ENCODE assay signal across 8 cellular contexts in the genomic region with DNA sequence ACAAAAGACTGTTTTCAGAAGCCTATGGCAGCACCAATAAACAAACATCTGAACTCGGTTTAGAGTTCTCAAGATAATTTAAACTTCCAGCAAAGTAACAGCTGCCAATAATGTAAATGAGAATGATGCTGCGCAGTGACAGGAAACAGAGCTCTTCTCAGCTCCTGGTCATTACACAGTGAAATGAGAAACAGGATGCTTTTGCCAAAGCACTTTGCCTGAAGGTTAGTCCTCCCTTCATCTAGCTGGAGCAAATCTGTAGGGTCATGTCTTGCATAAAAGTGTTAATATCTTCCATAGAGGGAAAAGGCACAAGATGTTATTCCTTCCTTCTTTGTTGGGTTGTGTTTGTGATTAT.
DNase-seq lines count a peak whose midpoint lies in the region; ATAC-seq and TF ChIP-seq lines count a peak whose summit lies in the region.

No MANE protein-coding gene starts in this region.

- no peak for DNase-seq in activated naive CD4-positive, alpha-beta T cell treated with anti-CD3 and anti-CD28 coated beads, Interleukin-2, amount 50 U/mL, for 16 hours
- DNase-seq in fibroblast of gingiva (ENCODE audit: low read depth) (peak; percentile 37), type B pancreatic cell (ENCODE audit: extremely low spot score, unreplicated experiment) (no peak), cortex of kidney (lab: John Stamatoyannopoulos, UW) (no peak)

- H3K27me3 Mint-ChIP-seq in activated naive CD4-positive, alpha-beta T cell treated with anti-CD3 and anti-CD28 coated beads, Interleukin-2, amount 50 U/mL, for 24 hours: peaks cover 45% of the 10 kb centered on the region
- no peaks in the 10 kb centered on the region for H3K27me3 Mint-ChIP-seq in type B pancreatic cell

- ATAC-seq in HG03432 (IDR thresholded peaks at IDR 0.05; ENCODE audit: unreplicated experiment): peak; percentile 21
- no peak for ATAC-seq in GM18870 (IDR thresholded peaks at IDR 0.05; ENCODE audit: unreplicated experiment)
- no peak for ATAC-seq in GM19463 (IDR thresholded peaks at IDR 0.05; ENCODE audit: unreplicated experiment)

- H3K27ac Mint-ChIP-seq in activated naive CD4-positive, alpha-beta T cell treated with anti-CD3 and anti-CD28 coated beads, Interleukin-2, amount 50 U/mL, for 24 hours: no peak overlapping the region
- H3K27ac Mint-ChIP-seq in type B pancreatic cell: peak overlapping the region; percentile 84

- H3K36me3 Mint-ChIP-seq in activated naive CD4-positive, alpha-beta T cell treated with anti-CD3 and anti-CD28 coated beads, Interleukin-2, amount 50 U/mL, for 24 hours: peaks cover 3% of the 10 kb centered on the region
- peaks cover 5% of the 10 kb centered on the region for H3K36me3 Mint-ChIP-seq in type B pancreatic cell

- no peaks in the 10 kb centered on the region for H3K9me3 Mint-ChIP-seq in activated naive CD4-positive, alpha-beta T cell treated with anti-CD3 and anti-CD28 coated beads, Interleukin-2, amount 50 U/mL, for 24 hours
- no peaks in the 10 kb centered on the region for H3K9me3 Mint-ChIP-seq in type B pancreatic cell

- no peak for TF ChIP-seq CTCF in type B pancreatic cell (conservative IDR thresholded peaks at IDR 0.05)

- H3K4me3 Mint-ChIP-seq in activated naive CD4-positive, alpha-beta T cell treated with anti-CD3 and anti-CD28 coated beads, Interleukin-2, amount 50 U/mL, for 24 hours: peak overlapping the region; percentile 82
- peak overlapping the region; percentile 97 for H3K4me3 Mint-ChIP-seq in type B pancreatic cell

- peaks cover 19% of the 10 kb centered on the region for H3K4me1 Mint-ChIP-seq in activated naive CD4-positive, alpha-beta T cell treated with anti-CD3 and anti-CD28 coated beads, Interleukin-2, amount 50 U/mL, for 24 hours
- H3K4me1 Mint-ChIP-seq in type B pancreatic cell (ENCODE audit: unreplicated experiment): peaks cover 35% of the 10 kb centered on the region
